8 cellular contexts compared by ENCODE assay signal in the genomic region with DNA sequence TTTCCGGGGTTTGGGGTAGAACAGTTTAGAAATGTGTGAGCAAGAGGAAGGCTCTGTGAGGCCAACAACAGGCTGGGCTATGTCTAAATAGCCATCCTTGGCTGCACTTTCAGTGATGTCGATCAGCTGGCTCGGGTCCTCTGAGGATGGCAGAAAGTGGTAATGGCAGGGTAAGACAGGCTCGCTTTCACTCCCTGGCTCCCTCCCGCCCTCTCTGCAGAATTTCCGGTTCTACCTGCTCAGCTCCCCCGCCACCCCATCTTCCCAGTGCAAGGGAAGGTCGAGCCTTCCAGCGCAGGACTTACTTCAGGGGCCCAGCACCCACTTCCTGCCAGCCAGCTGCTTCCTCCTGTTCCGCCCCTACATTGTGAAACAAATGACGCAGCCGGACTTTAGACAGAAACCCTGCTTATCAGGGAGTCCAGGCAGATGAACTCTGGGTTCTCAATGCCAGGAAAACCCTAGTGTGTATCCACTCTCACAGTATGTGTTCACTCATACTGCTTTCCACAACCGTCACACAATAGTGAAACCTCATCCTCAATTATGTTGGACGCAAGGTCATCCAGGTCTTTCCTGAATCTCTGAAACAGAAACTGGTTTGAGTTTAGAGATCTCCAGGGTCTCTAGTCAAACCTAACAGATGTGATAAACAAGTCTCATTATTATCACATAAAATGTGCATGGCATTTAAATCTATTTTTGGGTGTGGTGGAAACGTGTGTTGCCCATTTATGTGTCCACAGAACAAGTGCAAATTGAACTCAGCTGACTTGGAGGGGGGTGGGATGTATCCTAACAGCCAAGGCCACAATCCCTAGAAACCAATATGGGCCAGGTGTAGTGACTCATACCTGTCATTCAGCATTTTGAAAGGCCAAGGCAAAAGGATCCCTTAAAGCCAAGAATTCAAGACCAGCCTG. TPM values are rescaled to one million over a fixed set of nuclear protein-coding genes. Genes with fewer than 3 reads are reported as not detected.
DNase-seq lines count a peak whose midpoint lies in the region; ATAC-seq and TF ChIP-seq lines count a peak whose summit lies in the region.

No MANE protein-coding gene starts in this region.

- H3K9me3 ChIP-seq in mucosa of stomach (ENCODE audit: control insufficient read depth, low read length) = no peaks in the 10 kb centered on the region

- no peaks in the 10 kb centered on the region for H3K36me3 ChIP-seq in mucosa of stomach (ENCODE audit: control insufficient read depth, insufficient read depth, low read length)

- H3K4me1 Mint-ChIP-seq in activated CD8-positive, alpha-beta T cell treated with anti-CD3 and anti-CD28 coated beads for 36 hours (ENCODE audit: low read depth) = peaks cover 37% of the 10 kb centered on the region
- H3K4me1 Mint-ChIP-seq in endothelial cell (ENCODE audit: unreplicated experiment) = peaks cover 55% of the 10 kb centered on the region
- peaks cover 37% of the 10 kb centered on the region for H3K4me1 Mint-ChIP-seq in stimulated activated memory B cell treated with anti-CD40 and anti-IgM and Interleukin-4, amounts not matched to agents 10 μg/mL and 1 μg/mL and 100 μg/mL, for 72 hours

- peak overlapping the region; percentile 71 for H3K4me3 Mint-ChIP-seq in activated CD8-positive, alpha-beta T cell treated with anti-CD3 and anti-CD28 coated beads for 36 hours
- peak overlapping the region; percentile 82 for H3K4me3 Mint-ChIP-seq in endothelial cell (ENCODE audit: unreplicated experiment)
- H3K4me3 Mint-ChIP-seq in stimulated activated memory B cell treated with anti-CD40 and anti-IgM and Interleukin-4, amounts not matched to agents 10 μg/mL and 1 μg/mL and 100 μg/mL, for 72 hours = peak overlapping the region; percentile 81

- no peaks in the 10 kb centered on the region for H3K27me3 Mint-ChIP-seq in activated CD8-positive, alpha-beta T cell treated with anti-CD3 and anti-CD28 coated beads for 36 hours
- peaks cover 4% of the 10 kb centered on the region for H3K27me3 Mint-ChIP-seq in endothelial cell (ENCODE audit: unreplicated experiment)
- H3K27me3 Mint-ChIP-seq in stimulated activated memory B cell treated with anti-CD40 and anti-IgM and Interleukin-4, amounts not matched to agents 10 μg/mL and 1 μg/mL and 100 μg/mL, for 72 hours = no peaks in the 10 kb centered on the region

- H3K9me3 Mint-ChIP-seq in activated CD8-positive, alpha-beta T cell treated with anti-CD3 and anti-CD28 coated beads for 36 hours = no peaks in the 10 kb centered on the region
- H3K9me3 Mint-ChIP-seq in endothelial cell (ENCODE audit: unreplicated experiment) = no peaks in the 10 kb centered on the region
- no peaks in the 10 kb centered on the region for H3K9me3 Mint-ChIP-seq in stimulated activated memory B cell treated with anti-CD40 and anti-IgM and Interleukin-4, amounts not matched to agents 10 μg/mL and 1 μg/mL and 100 μg/mL, for 72 hours

- H3K27me3 ChIP-seq in mucosa of stomach (ENCODE audit: control insufficient read depth, insufficient read depth, low read length) = no peaks in the 10 kb centered on the region

- H3K4me3 ChIP-seq in GM12864 (ENCODE audit: low read depth, low read length) = peak overlapping the region; percentile 40
- H3K4me3 ChIP-seq in mucosa of stomach (ENCODE audit: low read length) = no peak overlapping the region

- peak overlapping the region; percentile 63 for H3K9ac ChIP-seq in mucosa of stomach (ENCODE audit: low read length)

- H3K36me3 Mint-ChIP-seq in activated CD8-positive, alpha-beta T cell treated with anti-CD3 and anti-CD28 coated beads for 36 hours (ENCODE audit: low read depth) = no peaks in the 10 kb centered on the region
- H3K36me3 Mint-ChIP-seq in endothelial cell (ENCODE audit: low read depth, unreplicated experiment) = peaks cover 32% of the 10 kb centered on the region
- no peaks in the 10 kb centered on the region for H3K36me3 Mint-ChIP-seq in stimulated activated memory B cell treated with anti-CD40 and anti-IgM and Interleukin-4, amounts not matched to agents 10 μg/mL and 1 μg/mL and 100 μg/mL, for 72 hours

- DNase-seq in GM12864 (ENCODE audit: low read depth) (peak; percentile 77), MV-4-11 (lab: John Stamatoyannopoulos, UW) (peak; percentile 91), endothelial cell (ENCODE audit: low spot score) (peak; percentile 79), NCI-H345 treated with DMSO at 0.1 percent for 48 hours (lab: John Stamatoyannopoulos, UW; ENCODE audit: unreplicated experiment) (no peak)
- DNase-seq in activated CD8-positive, alpha-beta T cell treated with anti-CD3 and anti-CD28 coated beads for 36 hours = peak; percentile 87

- H3K4me1 ChIP-seq in mucosa of stomach (ENCODE audit: control insufficient read depth, insufficient read depth, low read length) = peaks cover 43% of the 10 kb centered on the region

- CTCF ChIA-PET in activated CD8-positive, alpha-beta T cell treated with anti-CD3 and anti-CD28 coated beads for 36 hours (lab: Charles Lee) = interaction anchor here (0.8 to 2.4 kb wide), 9 partner anchors 9 to 288 kb away, joined by 3 to 8 read pairs (median 5); a partner anchor contains a TSS

- intact Hi-C loops in activated CD8-positive, alpha-beta T cell treated with anti-CD3 and anti-CD28 coated beads for 36 hours (cut with micrococcal nuclease) = no loop called here

- no peak for TF ChIP-seq CTCF in GM12864 (IDR thresholded peaks at IDR 0.05; ENCODE audit: low read depth, low read length, missing control alignments)
- no peak for TF ChIP-seq CTCF in activated CD8-positive, alpha-beta T cell treated with anti-CD3 and anti-CD28 coated beads for 36 hours (IDR thresholded peaks at IDR 0.05)
- TF ChIP-seq CTCF in endothelial cell (IDR thresholded peaks at IDR 0.05; ENCODE audit: unreplicated experiment) = no peak

- ATAC-seq in HG02588 (IDR thresholded peaks at IDR 0.05; ENCODE audit: unreplicated experiment) = peak; percentile 84
- peak; percentile 85 for ATAC-seq in activated CD8-positive, alpha-beta T cell treated with anti-CD3 and anti-CD28 coated beads for 36 hours
- peak; percentile 95 for ATAC-seq in stimulated activated memory B cell treated with anti-CD40 and anti-IgM and Interleukin-4, amounts not matched to agents 10 μg/mL and 1 μg/mL and 100 μg/mL, for 72 hours

- H3K27ac Mint-ChIP-seq in activated CD8-positive, alpha-beta T cell treated with anti-CD3 and anti-CD28 coated beads for 36 hours = peak overlapping the region; percentile 94
- H3K27ac Mint-ChIP-seq in endothelial cell (ENCODE audit: unreplicated experiment) = peak overlapping the region; percentile 100
- peak overlapping the region; percentile 97 for H3K27ac Mint-ChIP-seq in stimulated activated memory B cell treated with anti-CD40 and anti-IgM and Interleukin-4, amounts not matched to agents 10 μg/mL and 1 μg/mL and 100 μg/mL, for 72 hours

- POLR2A ChIA-PET in activated CD8-positive, alpha-beta T cell treated with anti-CD3 and anti-CD28 coated beads for 36 hours (lab: Charles Lee) = interaction anchor here (0.8 to 1.7 kb wide), 8 partner anchors 13 to 221 kb away, joined by 3 to 5 read pairs (median 3); a partner anchor contains a TSS

RNA-seq across cellular contexts. Expression of a gene that starts 7.1 kb away (rescaled TPM):
- 10 to 100 TPM; 19.0 to 20.9 TPM for total RNA-seq in activated CD8-positive, alpha-beta T cell treated with anti-CD3 and anti-CD28 coated beads for 36 hours
- 361 TPM for total RNA-seq in endothelial cell (ENCODE audit: unreplicated experiment)

RNA-seq across cellular contexts. Expression of a gene that starts 24.9 kb away (rescaled TPM):
- total RNA-seq in activated CD8-positive, alpha-beta T cell treated with anti-CD3 and anti-CD28 coated beads for 36 hours = 10 to 100 TPM; 70.8 to 78.7 TPM
- 14.2 TPM for total RNA-seq in endothelial cell (ENCODE audit: unreplicated experiment)

RNA-seq across cellular contexts. Expression of a gene that starts 31.9 kb away (rescaled TPM):
- total RNA-seq in activated CD8-positive, alpha-beta T cell treated with anti-CD3 and anti-CD28 coated beads for 36 hours = 10 to 100 TPM; 50.0 to 52.1 TPM
- total RNA-seq in endothelial cell (ENCODE audit: unreplicated experiment) = 121 TPM

RNA-seq across cellular contexts. Expression of a gene that starts 55.8 kb away (rescaled TPM):
- total RNA-seq in activated CD8-positive, alpha-beta T cell treated with anti-CD3 and anti-CD28 coated beads for 36 hours = 100 to 1,000 TPM; 174 to 175 TPM
- 0.23 TPM for total RNA-seq in endothelial cell (ENCODE audit: unreplicated experiment)

RNA-seq across cellular contexts. Expression of a gene that starts 59.2 kb away (rescaled TPM):
- not detected for total RNA-seq in activated CD8-positive, alpha-beta T cell treated with anti-CD3 and anti-CD28 coated beads for 36 hours
- total RNA-seq in endothelial cell (ENCODE audit: unreplicated experiment) = 118 TPM

Comparison
In these comparisons a context has a peak if more than half of its experiments do, and no peak if none do; other contexts are left out.
1. RNA of a gene that starts 7.1 kb away (total RNA-seq): 361 TPM in endothelial cell (single experiment); 19.0 to 20.9 TPM in activated CD8-positive, alpha-beta T cell treated with anti-CD3 and anti-CD28 coated beads for 36 hours; every median in the first group is over 10 times any median in the second.
2. Peak in every context shown above with its lines, with median percentiles within 50 percentile points of each other: ATAC-seq, H3K27ac Mint-ChIP-seq and H3K4me3 Mint-ChIP-seq.